In genomic region chr9:122930541-122930932, GRCh38 we compare ENCODE assay signal across 2 cellular contexts.
TF ChIP-seq lines count a peak whose summit lies in the region.

No MANE protein-coding gene starts in this region.

TF ChIP-seq in SK-N-SH, 30 proteins besides CTCF, POLR2A, EP300 and RAD21 (continued from another document):
- TF ChIP-seq PBX3 (IDR thresholded peaks at IDR 0.05) (no peak), YY1 (IDR thresholded peaks at IDR 0.05; ENCODE audit: low read depth) (no peak), REST (IDR thresholded peaks at IDR 0.05; ENCODE audit: low read depth, low read length) (no peak), TEAD4 (IDR thresholded peaks at IDR 0.05; ENCODE audit: borderline replicate concordance, insufficient read depth) (no peak), EZH2phosphoT487 (IDR thresholded peaks at IDR 0.05; ENCODE audit: borderline replicate concordance, low read depth) (no peak), MEF2A (IDR thresholded peaks at IDR 0.05; ENCODE audit: borderline replicate concordance, low read depth) (no peak), SIN3A (IDR thresholded peaks at IDR 0.05; ENCODE audit: borderline replicate concordance, low read depth, low read length) (no peak)

TF ChIP-seq in SK-N-SH treated with all-trans-retinoic acid at 6 μM for 48 hours, 23 proteins besides CTCF, POLR2A, EP300 and RAD21 (continued from another document):
- no peak for TF ChIP-seq TSHZ2 (CRISPR knock-in tag; IDR thresholded peaks at IDR 0.05)
- no peak for TF ChIP-seq ISL1 (CRISPR knock-in tag; IDR thresholded peaks at IDR 0.05)
- TF ChIP-seq GLIS3 (CRISPR knock-in tag; IDR thresholded peaks at IDR 0.05) = no peak
- TF ChIP-seq ZNF565 (CRISPR knock-in tag; conservative IDR thresholded peaks at IDR 0.05; ENCODE audit: low read depth) = no peak
- TF ChIP-seq ZFP3 (CRISPR knock-in tag; IDR thresholded peaks at IDR 0.05) = no peak
- no peak for TF ChIP-seq PPARA (CRISPR knock-in tag; IDR thresholded peaks at IDR 0.05; ENCODE audit: borderline replicate concordance)
